In genomic region chr16:70388281-70388680, GRCh38 we compare ENCODE assay signal across 27 cellular contexts.
"Had no signal": no experiment of that assay in that cellular context is flagged by ENCODE, and none has a peak within 500 bp of the region (broad histone marks: within the 10 kb centered on the region; RNA-seq: fewer than 3 reads in every experiment).

No MANE protein-coding gene starts in this region.

- H3K27me3 Mint-ChIP-seq: activated naive CD8-positive, alpha-beta T cell treated with anti-CD3 and anti-CD28 coated beads for 36 hours; brain; naive thymus-derived CD4-positive, alpha-beta T cell; stimulated activated naive B cell treated with anti-CD40 and anti-IgM and Interleukin-4, amounts not matched to agents 10 μg/mL and 1 μg/mL and 100 μg/mL, for 72 hours had no signal

- H3K36me3 Mint-ChIP-seq: activated naive CD8-positive, alpha-beta T cell treated with anti-CD3 and anti-CD28 coated beads for 36 hours had no signal

- DNase-seq: activated CD4-positive, alpha-beta T cell treated with anti-CD3 and anti-CD28 coated beads for 4 hours; activated CD4-positive, alpha-beta T cell treated with anti-CD3 and anti-CD28 coated beads, Interleukin-2, amount 50 U/mL, for 4 hours; activated CD4-positive, CD25-positive, alpha-beta regulatory T cell; activated naive CD4-positive, alpha-beta T cell; activated naive CD8-positive, alpha-beta T cell treated with anti-CD3 and anti-CD28 coated beads for 36 hours; activated T-cell treated with anti-CD3 and anti-CD28 coated beads for 4 hours; activated T-cell treated with anti-CD3 and anti-CD28 coated beads, Interleukin-2, amount 50 U/mL, for 72 hours; endodermal cell; foreskin keratinocyte; mammary epithelial cell; midbrain; naive thymus-derived CD4-positive, alpha-beta T cell; stimulated activated CD4-positive, alpha-beta T cell treated with anti-CD3 and anti-CD28 coated beads, Interleukin-15, amount 100 ng/mL, for 24 hours; stimulated activated CD4-positive, alpha-beta T cell treated with anti-CD3 and anti-CD28 coated beads, Interleukin-2, amount 100 ng/mL, for 24 hours; stimulated activated naive B cell treated with anti-CD40 and anti-IgM and Interleukin-4, amounts not matched to agents 10 μg/mL and 1 μg/mL and 100 μg/mL, for 72 hours; stomach; T-helper 1 cell; thyroid gland; upper lobe of left lung had no signal

- H3K27ac Mint-ChIP-seq: activated naive CD8-positive, alpha-beta T cell treated with anti-CD3 and anti-CD28 coated beads for 36 hours; activated T-cell treated with anti-CD3 and anti-CD28 coated beads, Interleukin-2, amount 50 U/mL, for 72 hours; endodermal cell; stimulated activated naive B cell treated with anti-CD40 and anti-IgM and Interleukin-4, amounts not matched to agents 10 μg/mL and 1 μg/mL and 100 μg/mL, for 72 hours; T-helper 2 cell treated with Interferon-gamma antibody and Interleukin-4, amounts not matched to agents 5 μg/mL and 100 μg/mL, for 36 hours had no signal

- H3K4me3 Mint-ChIP-seq: activated naive CD8-positive, alpha-beta T cell treated with anti-CD3 and anti-CD28 coated beads for 36 hours; activated T-cell treated with anti-CD3 and anti-CD28 coated beads, Interleukin-2, amount 50 U/mL, for 72 hours; brain; endodermal cell; naive thymus-derived CD4-positive, alpha-beta T cell; neural crest cell; stimulated activated naive B cell treated with anti-CD40 and anti-IgM and Interleukin-4, amounts not matched to agents 10 μg/mL and 1 μg/mL and 100 μg/mL, for 72 hours; T-helper 2 cell treated with Interferon-gamma antibody and Interleukin-4, amounts not matched to agents 5 μg/mL and 100 μg/mL, for 36 hours had no signal

- H3K4me1 ChIP-seq: ascending aorta, stomach, thyroid gland had no signal

- H3K9me3 Mint-ChIP-seq: activated naive CD8-positive, alpha-beta T cell treated with anti-CD3 and anti-CD28 coated beads for 36 hours; activated T-cell treated with anti-CD3 and anti-CD28 coated beads, Interleukin-2, amount 50 U/mL, for 72 hours; brain; endodermal cell; naive thymus-derived CD4-positive, alpha-beta T cell; neural crest cell; stimulated activated naive B cell treated with anti-CD40 and anti-IgM and Interleukin-4, amounts not matched to agents 10 μg/mL and 1 μg/mL and 100 μg/mL, for 72 hours; T-helper 2 cell treated with Interferon-gamma antibody and Interleukin-4, amounts not matched to agents 5 μg/mL and 100 μg/mL, for 36 hours had no signal

- H3K4me1 Mint-ChIP-seq: activated naive CD8-positive, alpha-beta T cell treated with anti-CD3 and anti-CD28 coated beads for 36 hours; brain; endodermal cell; neural crest cell; stimulated activated naive B cell treated with anti-CD40 and anti-IgM and Interleukin-4, amounts not matched to agents 10 μg/mL and 1 μg/mL and 100 μg/mL, for 72 hours had no signal

- H3K36me3 ChIP-seq: thyroid gland had no signal

- H3K9me3 ChIP-seq: ascending aorta, esophagus muscularis mucosa, stomach, thyroid gland, upper lobe of left lung had no signal

- ATAC-seq: activated T-cell treated with anti-CD3 and anti-CD28 coated beads, Interleukin-2, amount 50 U/mL, for 72 hours; foreskin keratinocyte; naive thymus-derived CD4-positive, alpha-beta T cell; sciatic nerve; stimulated activated naive B cell treated with anti-CD40 and anti-IgM and Interleukin-4, amounts not matched to agents 10 μg/mL and 1 μg/mL and 100 μg/mL, for 72 hours had no signal

- H3K27ac ChIP-seq: ascending aorta, cardiac muscle cell, esophagus muscularis mucosa, foreskin keratinocyte, stomach, thyroid gland, upper lobe of left lung had no signal

- H3K4me3 ChIP-seq: ascending aorta, cardiac muscle cell, esophagus muscularis mucosa, smooth muscle cell, stomach, thyroid gland, upper lobe of left lung had no signal

- H3K27me3 ChIP-seq: ascending aorta, cardiac muscle cell, esophagus muscularis mucosa, foreskin keratinocyte, stomach, thyroid gland, upper lobe of left lung had no signal
